Comparison of ENCODE assay signal across 1 cellular context in the genomic region with DNA sequence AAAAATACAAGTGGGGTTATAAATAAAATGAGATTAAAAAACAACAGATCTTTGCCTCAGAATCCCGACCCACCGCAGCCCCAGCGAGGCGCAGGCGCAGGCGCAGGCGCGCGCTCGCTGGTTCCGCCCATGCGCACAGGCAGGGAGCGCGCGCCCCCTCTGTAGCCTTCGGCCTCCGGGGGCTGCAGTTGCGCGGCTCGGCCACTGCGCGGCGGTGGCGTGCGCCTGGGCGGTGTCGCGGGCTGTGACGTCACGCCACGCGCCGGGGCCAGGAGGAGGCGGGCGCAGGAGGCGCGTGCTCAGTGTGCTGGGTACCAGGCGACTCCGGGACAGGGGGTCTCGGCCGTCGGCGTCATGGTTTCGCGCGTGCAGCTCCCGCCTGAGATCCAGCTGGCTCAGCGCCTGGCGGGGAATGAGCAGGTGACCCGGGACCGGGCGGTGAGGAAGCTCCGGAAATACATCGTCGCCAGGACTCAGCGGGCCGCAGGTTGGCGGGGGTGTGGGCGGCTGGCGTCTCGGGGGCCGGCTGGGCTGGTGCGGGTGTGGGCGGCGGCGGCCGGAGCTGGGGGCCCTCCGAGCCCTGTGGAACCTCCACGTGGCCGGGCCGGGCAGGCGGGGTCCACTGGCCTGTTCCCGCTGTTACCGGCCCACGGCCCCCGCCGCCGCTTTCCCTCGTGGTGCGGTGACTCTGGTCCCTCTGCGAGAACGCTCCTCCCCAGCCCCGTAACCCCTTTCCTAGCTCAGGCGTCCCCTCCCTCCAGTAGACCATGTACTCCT.
A peak's percentile ranks its signal among the peaks of the same experiment; 100 is the strongest.
TF ChIP-seq lines count a peak whose summit lies in the region.

Gene RRP1, plus strand, starts transcription at position 302 of the 777 bp plus-strand sequence. Its CDS starts 53 bp downstream, at position 355.

TF ChIP-seq in GM12878, 131 proteins besides CTCF, POLR2A, EP300 and RAD21 (continued from another document and continues in another):
- TF ChIP-seq RELB (IDR thresholded peaks at IDR 0.05; ENCODE audit: low read depth) (no peak), SUZ12 (IDR thresholded peaks at IDR 0.05; ENCODE audit: unreplicated experiment) (no peak), GABPA (IDR thresholded peaks at IDR 0.05; ENCODE audit: low read depth) (no peak), TARDBP (IDR thresholded peaks at IDR 0.05; ENCODE audit: borderline replicate concordance) (no peak), RFX5 (IDR thresholded peaks at IDR 0.05; ENCODE audit: low read depth, low read length) (peak; percentile 47; the same call in 1 of the 2 replicates), ETV6 (conservative IDR thresholded peaks at IDR 0.05 in 1 of 2, IDR thresholded peaks at IDR 0.05 in 1 of 2; ENCODE audit: borderline replicate concordance in 1 of 2, low read depth in 1 of 2) (no peak), MYC (IDR thresholded peaks at IDR 0.05; ENCODE audit: insufficient read depth, insufficient read length, insufficient replicate concordance, low read length, severe bottlenecking) (peak; percentile 89), JUND (IDR thresholded peaks at IDR 0.05; ENCODE audit: low read depth, low read length) (peak; percentile 12; the same call in 1 of the 2 replicates), NR2C2 (IDR thresholded peaks at IDR 0.05; ENCODE audit: borderline replicate concordance, control insufficient read depth, insufficient read length, low read depth) (no peak), CHD1 (IDR thresholded peaks at IDR 0.05; ENCODE audit: low read depth, low read length) (no peak), CREB1 (IDR thresholded peaks at IDR 0.05; ENCODE audit: low read depth) (peak; percentile 98), SIX5 (IDR thresholded peaks at IDR 0.05; ENCODE audit: low read depth, low read length, severe bottlenecking) (peak; percentile 24), ATF7 (IDR thresholded peaks at IDR 0.05; ENCODE audit: low read depth) (no peak), RAD51 (IDR thresholded peaks at IDR 0.05) (no peak), MYB (IDR thresholded peaks at IDR 0.05; ENCODE audit: borderline replicate concordance, low read depth, low read length) (no peak), RELA (IDR thresholded peaks at IDR 0.05; ENCODE audit: borderline replicate concordance, partially characterized antibody) (peak; percentile 95), SREBF1 (IDR thresholded peaks at IDR 0.05; ENCODE audit: low read length) (no peak), HCFC1 (IDR thresholded peaks at IDR 0.05; ENCODE audit: low read length) (peak; percentile 79), PML (IDR thresholded peaks at IDR 0.05; ENCODE audit: low read length) (0 out of 2 replicates have a peak, but pooled peaks have one; percentile 74), WRNIP1 (IDR thresholded peaks at IDR 0.05; ENCODE audit: borderline replicate concordance, low read depth, low read length) (no peak), MEF2A (IDR thresholded peaks at IDR 0.05; ENCODE audit: insufficient read depth, low read depth, low read length) (no peak), ZNF622 (IDR thresholded peaks at IDR 0.05) (no peak), SP1 (IDR thresholded peaks at IDR 0.05; ENCODE audit: low read depth, low read length) (peak; percentile 63), HDGF (IDR thresholded peaks at IDR 0.05) (no peak), BMI1 (IDR thresholded peaks at IDR 0.05; ENCODE audit: borderline replicate concordance) (no peak), NFIC (IDR thresholded peaks at IDR 0.05; ENCODE audit: low read depth, low read length) (no peak), ZZZ3 (IDR thresholded peaks at IDR 0.05; ENCODE audit: control insufficient read depth, insufficient read length, low read depth) (no peak), TAF1 (IDR thresholded peaks at IDR 0.05; ENCODE audit: borderline replicate concordance, low read depth, low read length) (0 out of 2 replicates have a peak, but pooled peaks have one; percentile 46), CBFB (IDR thresholded peaks at IDR 0.05; ENCODE audit: low read depth) (0 out of 2 replicates have a peak, but pooled peaks have one; percentile 34), NR2F1 (conservative IDR thresholded peaks at IDR 0.05) (peak; percentile 66), HDAC6 (IDR thresholded peaks at IDR 0.05; ENCODE audit: unreplicated experiment) (no peak), KDM1A (IDR thresholded peaks at IDR 0.05; ENCODE audit: borderline replicate concordance) (no peak), ZNF24 (IDR thresholded peaks at IDR 0.05) (peak; percentile 64; the same call in 1 of the 2 replicates), PAX5 (IDR thresholded peaks at IDR 0.05; ENCODE audit: borderline replicate concordance, low read depth, low read length) (peak; percentile 73), SMC3 (IDR thresholded peaks at IDR 0.05; ENCODE audit: borderline replicate concordance, low read length) (peak; percentile 54; the same call in 1 of the 2 replicates), NFXL1 (IDR thresholded peaks at IDR 0.05; ENCODE audit: borderline replicate concordance) (no peak), NBN (IDR thresholded peaks at IDR 0.05) (peak; percentile 73; the same call in 1 of the 2 replicates), POLR2AphosphoS5 (IDR thresholded peaks at IDR 0.05; ENCODE audit: low read length) (peak; percentile 76; the same call in 1 of the 2 replicates), IRF3 (IDR thresholded peaks at IDR 0.05) (no peak), TCF12 (IDR thresholded peaks at IDR 0.05; ENCODE audit: low read depth, low read length) (peak; percentile 6; the same call in 1 of the 2 replicates), NRF1 (conservative IDR thresholded peaks at IDR 0.05; ENCODE audit: low read depth, low read length) (peak; percentile 95), ZNF274 (IDR thresholded peaks at IDR 0.05; ENCODE audit: insufficient read depth, insufficient read length) (no peak), SMAD5 (IDR thresholded peaks at IDR 0.05; ENCODE audit: low read depth) (peak; percentile 75; the same call in 1 of the 2 replicates)
- TF ChIP-seq, protein P1, sequence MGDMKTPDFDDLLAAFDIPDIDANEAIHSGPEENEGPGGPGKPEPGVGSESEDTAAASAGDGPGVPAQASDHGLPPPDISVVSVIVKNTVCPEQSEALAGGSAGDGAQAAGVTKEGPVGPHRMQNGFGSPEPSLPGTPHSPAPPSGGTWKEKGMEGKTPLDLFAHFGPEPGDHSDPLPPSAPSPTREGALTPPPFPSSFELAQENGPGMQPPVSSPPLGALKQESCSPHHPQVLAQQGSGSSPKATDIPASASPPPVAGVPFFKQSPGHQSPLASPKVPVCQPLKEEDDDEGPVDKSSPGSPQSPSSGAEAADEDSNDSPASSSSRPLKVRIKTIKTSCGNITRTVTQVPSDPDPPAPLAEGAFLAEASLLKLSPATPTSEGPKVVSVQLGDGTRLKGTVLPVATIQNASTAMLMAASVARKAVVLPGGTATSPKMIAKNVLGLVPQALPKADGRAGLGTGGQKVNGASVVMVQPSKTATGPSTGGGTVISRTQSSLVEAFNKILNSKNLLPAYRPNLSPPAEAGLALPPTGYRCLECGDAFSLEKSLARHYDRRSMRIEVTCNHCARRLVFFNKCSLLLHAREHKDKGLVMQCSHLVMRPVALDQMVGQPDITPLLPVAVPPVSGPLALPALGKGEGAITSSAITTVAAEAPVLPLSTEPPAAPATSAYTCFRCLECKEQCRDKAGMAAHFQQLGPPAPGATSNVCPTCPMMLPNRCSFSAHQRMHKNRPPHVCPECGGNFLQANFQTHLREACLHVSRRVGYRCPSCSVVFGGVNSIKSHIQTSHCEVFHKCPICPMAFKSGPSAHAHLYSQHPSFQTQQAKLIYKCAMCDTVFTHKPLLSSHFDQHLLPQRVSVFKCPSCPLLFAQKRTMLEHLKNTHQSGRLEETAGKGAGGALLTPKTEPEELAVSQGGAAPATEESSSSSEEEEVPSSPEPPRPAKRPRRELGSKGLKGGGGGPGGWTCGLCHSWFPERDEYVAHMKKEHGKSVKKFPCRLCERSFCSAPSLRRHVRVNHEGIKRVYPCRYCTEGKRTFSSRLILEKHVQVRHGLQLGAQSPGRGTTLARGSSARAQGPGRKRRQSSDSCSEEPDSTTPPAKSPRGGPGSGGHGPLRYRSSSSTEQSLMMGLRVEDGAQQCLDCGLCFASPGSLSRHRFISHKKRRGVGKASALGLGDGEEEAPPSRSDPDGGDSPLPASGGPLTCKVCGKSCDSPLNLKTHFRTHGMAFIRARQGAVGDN (IDR thresholded peaks at IDR 0.05): peak; percentile 86
- TF ChIP-seq, protein P2, sequence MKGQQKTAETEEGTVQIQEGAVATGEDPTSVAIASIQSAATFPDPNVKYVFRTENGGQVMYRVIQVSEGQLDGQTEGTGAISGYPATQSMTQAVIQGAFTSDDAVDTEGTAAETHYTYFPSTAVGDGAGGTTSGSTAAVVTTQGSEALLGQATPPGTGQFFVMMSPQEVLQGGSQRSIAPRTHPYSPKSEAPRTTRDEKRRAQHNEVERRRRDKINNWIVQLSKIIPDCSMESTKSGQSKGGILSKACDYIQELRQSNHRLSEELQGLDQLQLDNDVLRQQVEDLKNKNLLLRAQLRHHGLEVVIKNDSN (IDR thresholded peaks at IDR 0.05; ENCODE audit: borderline replicate concordance, extremely low read length, insufficient read depth, low read depth, low read length): peak; percentile 23
- TF ChIP-seq, protein P3, sequence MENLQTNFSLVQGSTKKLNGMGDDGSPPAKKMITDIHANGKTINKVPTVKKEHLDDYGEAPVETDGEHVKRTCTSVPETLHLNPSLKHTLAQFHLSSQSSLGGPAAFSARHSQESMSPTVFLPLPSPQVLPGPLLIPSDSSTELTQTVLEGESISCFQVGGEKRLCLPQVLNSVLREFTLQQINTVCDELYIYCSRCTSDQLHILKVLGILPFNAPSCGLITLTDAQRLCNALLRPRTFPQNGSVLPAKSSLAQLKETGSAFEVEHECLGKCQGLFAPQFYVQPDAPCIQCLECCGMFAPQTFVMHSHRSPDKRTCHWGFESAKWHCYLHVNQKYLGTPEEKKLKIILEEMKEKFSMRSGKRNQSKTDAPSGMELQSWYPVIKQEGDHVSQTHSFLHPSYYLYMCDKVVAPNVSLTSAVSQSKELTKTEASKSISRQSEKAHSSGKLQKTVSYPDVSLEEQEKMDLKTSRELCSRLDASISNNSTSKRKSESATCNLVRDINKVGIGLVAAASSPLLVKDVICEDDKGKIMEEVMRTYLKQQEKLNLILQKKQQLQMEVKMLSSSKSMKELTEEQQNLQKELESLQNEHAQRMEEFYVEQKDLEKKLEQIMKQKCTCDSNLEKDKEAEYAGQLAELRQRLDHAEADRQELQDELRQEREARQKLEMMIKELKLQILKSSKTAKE (IDR thresholded peaks at IDR 0.05; ENCODE audit: low read depth, poor library complexity, severe bottlenecking): no peak
- TF ChIP-seq, protein P4, sequence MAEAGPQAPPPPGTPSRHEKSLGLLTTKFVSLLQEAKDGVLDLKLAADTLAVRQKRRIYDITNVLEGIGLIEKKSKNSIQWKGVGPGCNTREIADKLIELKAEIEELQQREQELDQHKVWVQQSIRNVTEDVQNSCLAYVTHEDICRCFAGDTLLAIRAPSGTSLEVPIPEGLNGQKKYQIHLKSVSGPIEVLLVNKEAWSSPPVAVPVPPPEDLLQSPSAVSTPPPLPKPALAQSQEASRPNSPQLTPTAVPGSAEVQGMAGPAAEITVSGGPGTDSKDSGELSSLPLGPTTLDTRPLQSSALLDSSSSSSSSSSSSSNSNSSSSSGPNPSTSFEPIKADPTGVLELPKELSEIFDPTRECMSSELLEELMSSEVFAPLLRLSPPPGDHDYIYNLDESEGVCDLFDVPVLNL (IDR thresholded peaks at IDR 0.05; ENCODE audit: low read depth, low read length): no peak
- TF ChIP-seq, protein P5, sequence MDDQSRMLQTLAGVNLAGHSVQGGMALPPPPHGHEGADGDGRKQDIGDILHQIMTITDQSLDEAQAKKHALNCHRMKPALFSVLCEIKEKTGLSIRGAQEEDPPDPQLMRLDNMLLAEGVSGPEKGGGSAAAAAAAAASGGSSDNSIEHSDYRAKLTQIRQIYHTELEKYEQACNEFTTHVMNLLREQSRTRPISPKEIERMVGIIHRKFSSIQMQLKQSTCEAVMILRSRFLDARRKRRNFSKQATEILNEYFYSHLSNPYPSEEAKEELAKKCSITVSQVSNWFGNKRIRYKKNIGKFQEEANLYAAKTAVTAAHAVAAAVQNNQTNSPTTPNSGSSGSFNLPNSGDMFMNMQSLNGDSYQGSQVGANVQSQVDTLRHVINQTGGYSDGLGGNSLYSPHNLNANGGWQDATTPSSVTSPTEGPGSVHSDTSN (IDR thresholded peaks at IDR 0.05; ENCODE audit: insufficient replicate concordance, low read depth, low read length): no peak
- TF ChIP-seq, protein P6, sequence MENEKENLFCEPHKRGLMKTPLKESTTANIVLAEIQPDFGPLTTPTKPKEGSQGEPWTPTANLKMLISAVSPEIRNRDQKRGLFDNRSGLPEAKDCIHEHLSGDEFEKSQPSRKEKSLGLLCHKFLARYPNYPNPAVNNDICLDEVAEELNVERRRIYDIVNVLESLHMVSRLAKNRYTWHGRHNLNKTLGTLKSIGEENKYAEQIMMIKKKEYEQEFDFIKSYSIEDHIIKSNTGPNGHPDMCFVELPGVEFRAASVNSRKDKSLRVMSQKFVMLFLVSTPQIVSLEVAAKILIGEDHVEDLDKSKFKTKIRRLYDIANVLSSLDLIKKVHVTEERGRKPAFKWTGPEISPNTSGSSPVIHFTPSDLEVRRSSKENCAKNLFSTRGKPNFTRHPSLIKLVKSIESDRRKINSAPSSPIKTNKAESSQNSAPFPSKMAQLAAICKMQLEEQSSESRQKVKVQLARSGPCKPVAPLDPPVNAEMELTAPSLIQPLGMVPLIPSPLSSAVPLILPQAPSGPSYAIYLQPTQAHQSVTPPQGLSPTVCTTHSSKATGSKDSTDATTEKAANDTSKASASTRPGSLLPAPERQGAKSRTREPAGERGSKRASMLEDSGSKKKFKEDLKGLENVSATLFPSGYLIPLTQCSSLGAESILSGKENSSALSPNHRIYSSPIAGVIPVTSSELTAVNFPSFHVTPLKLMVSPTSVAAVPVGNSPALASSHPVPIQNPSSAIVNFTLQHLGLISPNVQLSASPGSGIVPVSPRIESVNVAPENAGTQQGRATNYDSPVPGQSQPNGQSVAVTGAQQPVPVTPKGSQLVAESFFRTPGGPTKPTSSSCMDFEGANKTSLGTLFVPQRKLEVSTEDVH (IDR thresholded peaks at IDR 0.05; ENCODE audit: low read depth, partially characterized antibody): no peak
